In genomic region chr1:153563339-153563952, GRCh38 we compare ENCODE assay signal across 24 cellular contexts. TPM values are rescaled to one million over a fixed set of nuclear protein-coding genes. Genes with fewer than 3 reads are reported as not detected.
DNase-seq lines count a peak whose midpoint lies in the region; ATAC-seq, FAIRE-seq and TF ChIP-seq lines count a peak whose summit lies in the region.
"Had no signal": no experiment of that assay in that cellular context is flagged by ENCODE, and none has a peak within 500 bp of the region (broad histone marks: within the 10 kb centered on the region; RNA-seq: fewer than 3 reads in every experiment).

No MANE protein-coding gene starts in this region.

- H3K27ac ChIP-seq in keratinocyte (ENCODE audit: control insufficient read depth, insufficient read depth, low read length): peak overlapping the region; percentile 100
- peak overlapping the region in 19 of 21 experiments; percentile 49 to 100 (median 98) for H3K27ac ChIP-seq in skin epidermis
- H3K27ac ChIP-seq: coronary artery, prostate gland had no signal

- peaks cover 33% of the 10 kb centered on the region for H3K4me1 Mint-ChIP-seq in Caco-2 (ENCODE audit: low read depth, unreplicated experiment)

- H3K27me3 ChIP-seq in Caco-2 (replicated peaks; ENCODE audit: control insufficient read depth, insufficient read depth, low read length) (no peaks in the 10 kb centered on the region), keratinocyte (ENCODE audit: control insufficient read depth, extremely low read depth, insufficient read depth, low read length) (no peaks in the 10 kb centered on the region)

- no peak overlapping the region for H3K4me3 ChIP-seq in Caco-2 (ENCODE audit: low read depth, low read length)
- peak overlapping the region; percentile 61 to 99 (median 86) for H3K4me3 ChIP-seq in keratinocyte (ENCODE audit: control insufficient read depth in 2 of 3, extremely low read depth in 1 of 3, insufficient read depth in 2 of 3, low read depth in 1 of 3, low read length in 3 of 3)
- H3K4me3 ChIP-seq in skin epidermis: peak overlapping the region; percentile 19 to 39 (median 32)
- H3K4me3 ChIP-seq: coronary artery, prostate gland, smooth muscle cell had no signal

- POLR2A ChIA-PET in Caco-2 (lab: Charles Lee): no interaction called here

- TF ChIP-seq CTCF in Caco-2 (IDR thresholded peaks at IDR 0.05; ENCODE audit: insufficient read depth in 1 of 2, low read depth in 1 of 2, low read length in 1 of 2, severe bottlenecking in 1 of 2, unreplicated experiment in 1 of 2) (no peak), keratinocyte (optimal IDR thresholded peaks at IDR 0.05 in 1 of 3, IDR thresholded peaks at IDR 0.05 in 1 of 3, conservative IDR thresholded peaks at IDR 0.05 in 1 of 3; ENCODE audit: extremely low read depth in 1 of 3, insufficient read depth in 2 of 3, low read length in 3 of 3) (no peak)

- H3K9me1 ChIP-seq in keratinocyte (ENCODE audit: control insufficient read depth, extremely low read depth, insufficient read depth, low read length): no peaks in the 10 kb centered on the region

- H3K79me2 ChIP-seq in keratinocyte (ENCODE audit: control insufficient read depth, insufficient read depth, low read length): peaks cover 21% of the 10 kb centered on the region

- H3K27me3 Mint-ChIP-seq in Caco-2 (ENCODE audit: insufficient read depth, unreplicated experiment): no peaks in the 10 kb centered on the region
- H3K27me3 Mint-ChIP-seq: activated naive CD8-positive, alpha-beta T cell treated with anti-CD3 and anti-CD28 coated beads for 36 hours; brain had no signal

- ATAC-seq in activated naive CD4-positive, alpha-beta T cell treated with anti-CD3 and anti-CD28 coated beads, Interleukin-2, amount 50 U/mL, for 72 hours: no peak
- no peak for ATAC-seq in GM19328 (IDR thresholded peaks at IDR 0.05; ENCODE audit: unreplicated experiment)
- ATAC-seq: natural killer cell had no signal

- H3K36me3 Mint-ChIP-seq in Caco-2 (ENCODE audit: insufficient read depth, unreplicated experiment): peaks cover 10% of the 10 kb centered on the region
- no peaks in the 10 kb centered on the region for H3K36me3 Mint-ChIP-seq in activated naive CD4-positive, alpha-beta T cell treated with anti-CD3 and anti-CD28 coated beads, Interleukin-2, amount 50 U/mL, for 72 hours
- H3K36me3 Mint-ChIP-seq: activated naive CD8-positive, alpha-beta T cell treated with anti-CD3 and anti-CD28 coated beads for 36 hours; brain; natural killer cell had no signal

- CTCF ChIA-PET in Caco-2 (lab: Charles Lee): no interaction called here

- peaks cover 42% of the 10 kb centered on the region for H3K4me1 ChIP-seq in Caco-2
- peaks cover 22% of the 10 kb centered on the region for H3K4me1 ChIP-seq in keratinocyte (ENCODE audit: control insufficient read depth, extremely low read depth, insufficient read depth, low read length)

- H3K9me3 ChIP-seq in Caco-2: no peaks in the 10 kb centered on the region
- no peaks in the 10 kb centered on the region for H3K9me3 ChIP-seq in keratinocyte (ENCODE audit: control insufficient read depth, low read depth, low read length)
- H3K9me3 ChIP-seq: prostate gland had no signal

- peak overlapping the region; percentile 98 for H3K27ac Mint-ChIP-seq in Caco-2 (ENCODE audit: unreplicated experiment)
- no peak overlapping the region for H3K27ac Mint-ChIP-seq in activated naive CD4-positive, alpha-beta T cell treated with anti-CD3 and anti-CD28 coated beads, Interleukin-2, amount 50 U/mL, for 72 hours
- H3K27ac Mint-ChIP-seq: activated naive CD8-positive, alpha-beta T cell treated with anti-CD3 and anti-CD28 coated beads for 36 hours; activated T-helper 1 cell treated with anti-CD3 and anti-CD28 coated beads, Interleukin-12 subunit alpha, Interleukin-12 subunit beta, Interleukin-2, Interleukin-4 antibody, amounts not matched to agents 30 ng/mL and 10 ng/mL and 1 ng/mL, durations not matched to agents 14 hours and 24 hours and 36 hours; natural killer cell had no signal

- DNase-seq in Caco-2: no peak
- DNase-seq in RKO (ENCODE audit: low spot score): peak; percentile 58
- no peak for DNase-seq in keratinocyte (ENCODE audit: low read depth, low spot score)
- DNase-seq in activated naive CD4-positive, alpha-beta T cell treated with anti-CD3 and anti-CD28 coated beads, Interleukin-2, amount 50 U/mL, for 72 hours (ENCODE audit: low spot score in 2 of 2): no peak
- DNase-seq in medulla oblongata (ENCODE audit: extremely low spot score): no peak
- DNase-seq in T-helper 1 cell: no peak
- DNase-seq: activated CD4-positive, alpha-beta T cell treated with anti-CD3 and anti-CD28 coated beads for 1 hour; activated naive CD8-positive, alpha-beta T cell treated with anti-CD3 and anti-CD28 coated beads for 36 hours; hippocampal formation; natural killer cell; NCI-H1417 treated with DMSO at 0.1 percent for 48 hours; NCI-H774; substantia nigra had no signal

- H3K9ac ChIP-seq in keratinocyte (ENCODE audit: control insufficient read depth, extremely low read depth, insufficient read depth, low read length): peak overlapping the region; percentile 99

- no peak overlapping the region for H3K4me3 Mint-ChIP-seq in Caco-2 (ENCODE audit: unreplicated experiment)
- H3K4me3 Mint-ChIP-seq: activated naive CD8-positive, alpha-beta T cell treated with anti-CD3 and anti-CD28 coated beads for 36 hours; activated T-helper 1 cell treated with anti-CD3 and anti-CD28 coated beads, Interleukin-12 subunit alpha, Interleukin-12 subunit beta, Interleukin-2, Interleukin-4 antibody, amounts not matched to agents 30 ng/mL and 10 ng/mL and 1 ng/mL, durations not matched to agents 14 hours and 24 hours and 36 hours; brain; natural killer cell had no signal

- H4K20me1 ChIP-seq in keratinocyte (ENCODE audit: control insufficient read depth, extremely low read depth, insufficient read depth, low read length): peaks cover 21% of the 10 kb centered on the region

- H2AFZ ChIP-seq in keratinocyte (ENCODE audit: control insufficient read depth, low read length): no peak overlapping the region

- dilution Hi-C loops in keratinocyte (cut with MboI; ENCODE audit: extremely low pct_ligation_motif_present, low sequenced_read_pairs): no loop called here

- no TSS peak for BruUV-seq in Caco-2 (replicated peaks; lab: Mats Ljungman, UMichigan)

- intact Hi-C loops in Caco-2 (cut with micrococcal nuclease; ENCODE audit: unreplicated experiment): loop anchor here (10.0 kb wide), 1 partner anchor 209 kb away; the partner anchor contains the start of gene S100A9

- H3K36me3 ChIP-seq in Caco-2 (ENCODE audit: control insufficient read depth, insufficient read depth, low read length) (no peaks in the 10 kb centered on the region), keratinocyte (ENCODE audit: control insufficient read depth in 2 of 2, extremely low read depth in 1 of 2, insufficient read depth in 2 of 2, low read length in 2 of 2) (peaks cover 15 to 29% of the 10 kb centered on the region in 2 experiments)
- H3K36me3 ChIP-seq: prostate gland had no signal

- no peaks in the 10 kb centered on the region for H3K9me3 Mint-ChIP-seq in Caco-2 (ENCODE audit: unreplicated experiment)
- H3K9me3 Mint-ChIP-seq in activated naive CD4-positive, alpha-beta T cell treated with anti-CD3 and anti-CD28 coated beads, Interleukin-2, amount 50 U/mL, for 72 hours: no peaks in the 10 kb centered on the region
- H3K9me3 Mint-ChIP-seq: activated naive CD8-positive, alpha-beta T cell treated with anti-CD3 and anti-CD28 coated beads for 36 hours; activated T-helper 1 cell treated with anti-CD3 and anti-CD28 coated beads, Interleukin-12 subunit alpha, Interleukin-12 subunit beta, Interleukin-2, Interleukin-4 antibody, amounts not matched to agents 30 ng/mL and 10 ng/mL and 1 ng/mL, durations not matched to agents 14 hours and 24 hours and 36 hours; natural killer cell had no signal

- H3K4me2 ChIP-seq in keratinocyte (ENCODE audit: control insufficient read depth, extremely low read depth, insufficient read depth, low read depth, low read length): peak overlapping the region; percentile 97
- H3K4me2 ChIP-seq: smooth muscle cell had no signal

- FAIRE-seq in keratinocyte (lab: Jason Lieb, UNC): no peak
- FAIRE-seq: endometrium, RCC 7860 had no signal

RNA-seq across cellular contexts. Expression of gene S100A2, which starts 2.2 kb away (rescaled TPM):
- 2.4 and 3.0 TPM in 2 replicates for total RNA-seq in Caco-2 (2022)
- polyA plus RNA-seq in keratinocyte: 10,013 to 12,757 TPM (median 12,412 TPM) in 3 replicates
- polyA plus RNA-seq in keratinocyte (2011; ENCODE audit: low read depth): 458 TPM
- polyA plus RNA-seq in keratinocyte (2011; cell fraction: cytosol; rRNA removed): 13,371 and 15,299 TPM in 2 replicates
- 5,726 and 5,807 TPM in 2 replicates for polyA plus RNA-seq in keratinocyte (2011; cell fraction: nucleus; rRNA removed)
- 4,632 and 22,100 TPM in 2 replicates for polyA plus RNA-seq in keratinocyte (2012; ENCODE audit: low replicate concordance)
- 1,263 to 3,266 TPM (median 2,756 TPM) in 3 replicates for polyA minus RNA-seq in keratinocyte
- 8,282 TPM for polyA minus RNA-seq in keratinocyte (2011; cell fraction: cytosol; rRNA and poly(A)+ RNA removed)
- 436 and 624 TPM in 2 replicates for polyA minus RNA-seq in keratinocyte (2011; cell fraction: nucleus; rRNA and poly(A)+ RNA removed)
- 1 to 10 TPM; 1.0 to 7.8 TPM for total RNA-seq in activated naive CD4-positive, alpha-beta T cell treated with anti-CD3 and anti-CD28 coated beads, Interleukin-2, amount 50 U/mL, for 72 hours
- total RNA-seq: natural killer cell had no signal

RNA-seq across cellular contexts. Expression of gene S100A3, which starts 14.4 kb away (rescaled TPM):
- 0.61 and 0.84 TPM in 2 replicates for total RNA-seq in Caco-2 (2022)
- 12.6 to 24.0 TPM (median 15.1 TPM) in 3 replicates for polyA plus RNA-seq in keratinocyte
- 1.9 TPM for polyA plus RNA-seq in keratinocyte (2011; ENCODE audit: low read depth)
- polyA plus RNA-seq in keratinocyte (2011; cell fraction: cytosol; rRNA removed): 10.1 and 13.0 TPM in 2 replicates
- 47.3 and 67.5 TPM in 2 replicates for polyA plus RNA-seq in keratinocyte (2011; cell fraction: nucleus; rRNA removed)
- polyA plus RNA-seq in keratinocyte (2012; ENCODE audit: low replicate concordance): 5.7 and 8.9 TPM in 2 replicates
- 11.7 to 24.9 TPM (median 20.5 TPM) in 3 replicates for polyA minus RNA-seq in keratinocyte
- 8.2 TPM for polyA minus RNA-seq in keratinocyte (2011; cell fraction: cytosol; rRNA and poly(A)+ RNA removed)
- polyA minus RNA-seq in keratinocyte (2011; cell fraction: nucleus; rRNA and poly(A)+ RNA removed): 4.5 and 6.0 TPM in 2 replicates
- not detected for total RNA-seq in activated naive CD4-positive, alpha-beta T cell treated with anti-CD3 and anti-CD28 coated beads, Interleukin-2, amount 50 U/mL, for 72 hours
- total RNA-seq: activated naive CD8-positive, alpha-beta T cell treated with anti-CD3 and anti-CD28 coated beads for 36 hours; activated T-helper 1 cell treated with anti-CD3 and anti-CD28 coated beads, Interleukin-12 subunit alpha, Interleukin-12 subunit beta, Interleukin-2, Interleukin-4 antibody, amounts not matched to agents 30 ng/mL and 10 ng/mL and 1 ng/mL, durations not matched to agents 14 hours and 24 hours and 36 hours; natural killer cell had no signal

RNA-seq across cellular contexts. Expression of gene S100A4, which starts 17.8 kb away (rescaled TPM):
- 53.6 and 54.4 TPM in 2 replicates for total RNA-seq in Caco-2 (2022)
- 21.4 to 40.2 TPM (median 26.7 TPM) in 3 replicates for polyA plus RNA-seq in keratinocyte
- 10.6 TPM for polyA plus RNA-seq in keratinocyte (2011; ENCODE audit: low read depth)
- 34.4 and 39.6 TPM in 2 replicates for polyA plus RNA-seq in keratinocyte (2011; cell fraction: cytosol; rRNA removed)
- polyA plus RNA-seq in keratinocyte (2011; cell fraction: nucleus; rRNA removed): 24.4 and 25.2 TPM in 2 replicates
- 26.4 and 34.9 TPM in 2 replicates for polyA plus RNA-seq in keratinocyte (2012; ENCODE audit: low replicate concordance)
- polyA minus RNA-seq in keratinocyte: 6.5 to 13.9 TPM (median 6.6 TPM) in 3 replicates
- 12.3 TPM for polyA minus RNA-seq in keratinocyte (2011; cell fraction: cytosol; rRNA and poly(A)+ RNA removed)
- polyA minus RNA-seq in keratinocyte (2011; cell fraction: nucleus; rRNA and poly(A)+ RNA removed): 4.0 and 9.2 TPM in 2 replicates
- 100 to 1,000 TPM; 186 to 368 TPM for total RNA-seq in activated naive CD4-positive, alpha-beta T cell treated with anti-CD3 and anti-CD28 coated beads, Interleukin-2, amount 50 U/mL, for 72 hours

RNA-seq across cellular contexts. Expression of gene S100A5, which starts 22.7 kb away (rescaled TPM):
- not detected in 2 replicates for total RNA-seq in Caco-2 (2022)
- polyA plus RNA-seq in keratinocyte: 0.20 to 0.76 TPM (median 0.24 TPM) in 3 replicates
- not detected for polyA plus RNA-seq in keratinocyte (2011; ENCODE audit: low read depth)
- 0.22 and 0.74 TPM in 2 replicates for polyA plus RNA-seq in keratinocyte (2011; cell fraction: cytosol; rRNA removed)
- not detected in 2 replicates for polyA plus RNA-seq in keratinocyte (2011; cell fraction: nucleus; rRNA removed)
- polyA plus RNA-seq in keratinocyte (2012; ENCODE audit: low replicate concordance): 0.57 and 1.0 TPM in 2 replicates
- not detected in 3 replicates for polyA minus RNA-seq in keratinocyte
- not detected for polyA minus RNA-seq in keratinocyte (2011; cell fraction: cytosol; rRNA and poly(A)+ RNA removed)
- not detected in 2 replicates for polyA minus RNA-seq in keratinocyte (2011; cell fraction: nucleus; rRNA and poly(A)+ RNA removed)
- 1 to 10 TPM; 2.0 to 3.9 TPM for total RNA-seq in activated naive CD4-positive, alpha-beta T cell treated with anti-CD3 and anti-CD28 coated beads, Interleukin-2, amount 50 U/mL, for 72 hours
- total RNA-seq: fibroblast of villous mesenchyme, kidney epithelial cell, natural killer cell, prostate gland had no signal

RNA-seq across cellular contexts. Expression of gene S100A6, which starts 27.7 kb away (rescaled TPM):
- 416 and 432 TPM in 2 replicates for total RNA-seq in Caco-2 (2022)
- 1,608 to 5,801 TPM (median 2,598 TPM) in 3 replicates for polyA plus RNA-seq in keratinocyte
- 9,460 TPM for polyA plus RNA-seq in keratinocyte (2011; ENCODE audit: low read depth)
- polyA plus RNA-seq in keratinocyte (2011; cell fraction: cytosol; rRNA removed): 2,886 and 4,097 TPM in 2 replicates
- polyA plus RNA-seq in keratinocyte (2011; cell fraction: nucleus; rRNA removed): 986 and 1,204 TPM in 2 replicates
- polyA plus RNA-seq in keratinocyte (2012; ENCODE audit: low replicate concordance): 5,777 and 7,954 TPM in 2 replicates
- 688 to 4,480 TPM (median 1,878 TPM) in 3 replicates for polyA minus RNA-seq in keratinocyte
- 8,278 TPM for polyA minus RNA-seq in keratinocyte (2011; cell fraction: cytosol; rRNA and poly(A)+ RNA removed)
- 423 and 447 TPM in 2 replicates for polyA minus RNA-seq in keratinocyte (2011; cell fraction: nucleus; rRNA and poly(A)+ RNA removed)
- 100 to 1,000 TPM; 260 to 445 TPM for total RNA-seq in activated naive CD4-positive, alpha-beta T cell treated with anti-CD3 and anti-CD28 coated beads, Interleukin-2, amount 50 U/mL, for 72 hours
